In the genomic region with DNA sequence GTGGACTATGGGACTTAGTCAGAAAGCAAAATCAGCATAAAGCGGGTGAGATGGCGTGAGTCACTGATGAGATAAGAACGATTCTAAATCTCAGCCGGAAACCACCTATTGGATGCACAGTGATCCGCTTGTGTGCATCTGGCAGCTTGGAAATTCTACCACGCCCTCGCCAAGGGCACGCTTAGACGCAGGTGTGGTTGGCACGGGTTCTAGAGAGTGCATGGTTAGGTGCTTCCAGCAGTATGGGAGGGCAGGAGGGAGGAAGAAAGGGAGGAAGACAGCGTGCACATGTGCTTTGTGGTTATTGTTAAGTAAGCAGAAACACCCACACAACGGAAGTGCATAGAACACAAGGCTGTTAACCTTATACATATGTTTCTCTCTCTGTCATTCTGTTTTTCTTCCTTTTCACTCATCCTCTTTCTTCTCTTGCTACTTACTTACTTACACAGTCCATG, we compare ENCODE assay signal across 10 cellular contexts.
DNase-seq lines count a peak whose midpoint lies in the region; ATAC-seq and TF ChIP-seq lines count a peak whose summit lies in the region.
"Had no signal": no experiment of that assay in that cellular context is flagged by ENCODE, and none has a peak within 500 bp of the region (broad histone marks: within the 10 kb centered on the region; RNA-seq: fewer than 3 reads in every experiment).

No MANE protein-coding gene starts in this region.

- no peaks in the 10 kb centered on the region for H3K9me3 Mint-ChIP-seq in CD8-positive, alpha-beta T cell

- peaks cover 7% of the 10 kb centered on the region for H3K4me1 ChIP-seq in CD8-positive, alpha-beta T cell (ENCODE audit: insufficient read depth, low read length)
- peaks cover 8% of the 10 kb centered on the region for H3K4me1 ChIP-seq in effector memory CD4-positive, alpha-beta T cell (ENCODE audit: control insufficient read depth, insufficient read depth, low read length, poor library complexity, severe bottlenecking)

- H3K36me3 ChIP-seq in CD8-positive, alpha-beta T cell (ENCODE audit: insufficient read depth, low read length): no peaks in the 10 kb centered on the region
- no peaks in the 10 kb centered on the region for H3K36me3 ChIP-seq in effector memory CD4-positive, alpha-beta T cell (ENCODE audit: control insufficient read depth, insufficient read depth, low read length)

- H3K9me3 ChIP-seq in CD8-positive, alpha-beta T cell (ENCODE audit: low read length): no peaks in the 10 kb centered on the region
- no peaks in the 10 kb centered on the region for H3K9me3 ChIP-seq in effector memory CD4-positive, alpha-beta T cell (ENCODE audit: control insufficient read depth, low read length)

- TF ChIP-seq CTCF in CD8-positive, alpha-beta T cell (IDR thresholded peaks at IDR 0.05): no peak

- H3K27me3 ChIP-seq in CD8-positive, alpha-beta T cell (ENCODE audit: insufficient read depth, low read length): no peaks in the 10 kb centered on the region
- no peaks in the 10 kb centered on the region for H3K27me3 ChIP-seq in effector memory CD4-positive, alpha-beta T cell (replicated peaks; ENCODE audit: control insufficient read depth, insufficient read depth, low read length, poor library complexity, severe bottlenecking)

- no peak overlapping the region for H3K27ac Mint-ChIP-seq in CD8-positive, alpha-beta T cell

- intact Hi-C loops in CD8-positive, alpha-beta T cell (cut with DNase I, micrococcal nuclease): no loop called here

- POLR2A ChIA-PET in CD8-positive, alpha-beta T cell (lab: Charles Lee): no interaction called here

- H3K27me3 Mint-ChIP-seq in CD8-positive, alpha-beta T cell (ENCODE audit: low read depth): peaks cover 6% of the 10 kb centered on the region

- ATAC-seq in CD8-positive, alpha-beta T cell: peak; percentile 55
- ATAC-seq in GM21528 (IDR thresholded peaks at IDR 0.05; ENCODE audit: low FRiP score, unreplicated experiment) (peak; percentile 65), HG03139 (IDR thresholded peaks at IDR 0.05; ENCODE audit: unreplicated experiment) (no peak)

- no peak overlapping the region for H3K27ac ChIP-seq in CD8-positive, alpha-beta T cell (ENCODE audit: low read depth, low read length)
- H3K27ac ChIP-seq in effector memory CD4-positive, alpha-beta T cell (ENCODE audit: insufficient read depth, low read length, poor library complexity, severe bottlenecking): no peak overlapping the region

- H3K4me1 Mint-ChIP-seq in CD8-positive, alpha-beta T cell (ENCODE audit: low read depth): peaks cover 9% of the 10 kb centered on the region

- H3K4me3 ChIP-seq in CD8-positive, alpha-beta T cell (ENCODE audit: low read depth, low read length): no peak overlapping the region
- H3K4me3 ChIP-seq in effector memory CD4-positive, alpha-beta T cell (ENCODE audit: insufficient read depth, low read depth, low read length, poor library complexity, severe bottlenecking): no peak overlapping the region

- H3K4me3 Mint-ChIP-seq in CD8-positive, alpha-beta T cell: peak overlapping the region; percentile 66

- peak in 4 of 7 experiments; percentile 6 to 38 (median 22) for DNase-seq in CD8-positive, alpha-beta T cell
- DNase-seq in RPMI8226 (peak; percentile 67), DMS53 (lab: John Stamatoyannopoulos, UW) (no peak), HUDEP-2 (lab: John Stamatoyannopoulos, UW; ENCODE audit: unreplicated experiment in 76 of 76) (no peak)
- peak in 2 of 3 donors; percentile 4 to 8 for DNase-seq in effector memory CD4-positive, alpha-beta T cell
- DNase-seq in NK-92 treated with Interleukin-12 subunit alpha and Interleukin-12 subunit beta, amount 100 ng/mL, for 24 hours (lab: John Stamatoyannopoulos, UW): no peak
- DNase-seq: DMS153, hypothalamus had no signal

- CTCF ChIA-PET in CD8-positive, alpha-beta T cell (lab: Charles Lee): no interaction called here

- no peaks in the 10 kb centered on the region for H3K36me3 Mint-ChIP-seq in CD8-positive, alpha-beta T cell

Comparison
In these comparisons a context has a peak if more than half of its experiments do, and no peak if none do; other contexts are left out.
1. DNase-seq: peak in CD8-positive, alpha-beta T cell (4 of 7), RPMI8226 (single experiment) and effector memory CD4-positive, alpha-beta T cell (2 of 3); none in NK-92 treated with Interleukin-12 subunit alpha and Interleukin-12 subunit beta, amount 100 ng/mL, for 24 hours (single experiment), DMS53 (single experiment) and HUDEP-2 (0 of 76).